11 cellular contexts compared by ENCODE assay signal in the genomic region with DNA sequence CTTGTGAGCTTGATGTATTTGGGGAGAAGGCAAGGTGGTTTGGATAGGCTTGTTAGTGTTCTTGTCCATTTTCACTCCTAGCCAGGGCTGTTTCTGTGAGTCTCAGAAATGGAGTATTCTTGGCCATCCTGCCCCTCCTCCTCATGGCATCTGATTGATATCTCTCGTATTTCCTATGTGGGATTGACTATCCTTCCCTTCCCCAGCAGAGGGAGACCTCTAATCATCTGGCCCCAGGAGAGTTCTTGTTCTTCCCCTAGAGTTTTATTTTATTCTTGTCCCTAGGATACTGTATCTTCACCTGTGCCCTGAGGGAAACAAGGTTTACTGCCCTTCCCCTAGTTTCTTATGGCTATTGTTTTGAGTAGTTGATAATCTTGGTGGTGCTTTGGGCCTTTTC.
DNase-seq lines count a peak whose midpoint lies in the region; ATAC-seq, FAIRE-seq and TF ChIP-seq lines count a peak whose summit lies in the region.
"Had no signal": no experiment of that assay in that cellular context is flagged by ENCODE, and none has a peak within 500 bp of the region (broad histone marks: within the 10 kb centered on the region; RNA-seq: fewer than 3 reads in every experiment).

No MANE protein-coding gene starts in this region.

- TF ChIP-seq POLR2A in GM12878 (IDR thresholded peaks at IDR 0.05; ENCODE audit: low read depth, low read length) = no peak

- H3K36me3 ChIP-seq in Loucy (ENCODE audit: insufficient read depth, low read length) (peaks cover 20% of the 10 kb centered on the region), GM12878 (ENCODE audit: control insufficient read depth in 2 of 2, insufficient read depth in 2 of 2, low read length in 1 of 2) (peaks cover 0 to 3% of the 10 kb centered on the region in 2 experiments; a peak in 2 of 4 replicates)
- H3K36me3 ChIP-seq: colonic mucosa had no signal

- RAD21 ChIA-PET in GM12878 (lab: Charles Lee; ENCODE audit: unreplicated experiment) = no interaction called here

- CTCF ChIA-PET in GM12878 (lab: Yijun Ruan, JAX) = interaction anchor here (0.9 to 1.9 kb wide), 4 partner anchors 11 to 165 kb away, joined by 3 to 7 read pairs (median 4); no protein-coding TSS in a partner anchor

- H3K4me3 ChIP-seq in Loucy (ENCODE audit: low read length, poor library complexity, severe bottlenecking) (no peak overlapping the region), GM12878 (no peak overlapping the region)
- H3K4me3 ChIP-seq: colonic mucosa, skin epidermis had no signal

- H3K27ac ChIP-seq in GM12878 (ENCODE audit: control insufficient read depth, insufficient read depth) = no peak overlapping the region
- H3K27ac ChIP-seq: colonic mucosa, skin epidermis had no signal

- no peak overlapping the region for H3K9ac ChIP-seq in Loucy (ENCODE audit: low read depth, low read length, poor library complexity, severe bottlenecking)
- H3K9ac ChIP-seq in GM12878 (ENCODE audit: control insufficient read depth, insufficient read depth, low read length) = no peak overlapping the region

- in situ Hi-C loops in GM12878 (cut with MboI) = no loop called here

- BruUV-seq in GM12878 (replicated peaks; lab: Mats Ljungman, UMichigan) = no TSS peak

- intact Hi-C loops in GM12878 (cut with micrococcal nuclease; ENCODE audit: unreplicated experiment) = no loop called here
- intact Hi-C loops in Right ventricle myocardium superior (cut with DNase I) = no loop called here

- H3K4me2 ChIP-seq in Loucy (ENCODE audit: low read depth, low read length, poor library complexity, severe bottlenecking) (no peak overlapping the region), GM12878 (ENCODE audit: control insufficient read depth, insufficient read depth) (no peak overlapping the region)

- no peaks in the 10 kb centered on the region; the same call in 1 of the 2 replicates for H3K9me3 ChIP-seq in Loucy (ENCODE audit: insufficient read depth, low read depth, low read length)
- H3K9me3 ChIP-seq in GM12878 (replicated peaks; ENCODE audit: control insufficient read depth, insufficient read depth, low read length) = no peaks in the 10 kb centered on the region; the same call in 1 of the 3 replicates
- H3K9me3 ChIP-seq: colonic mucosa had no signal

- no peaks in the 10 kb centered on the region for H3K79me2 ChIP-seq in Loucy (ENCODE audit: insufficient read depth, low read length)
- no peaks in the 10 kb centered on the region for H3K79me2 ChIP-seq in GM12878 (ENCODE audit: control insufficient read depth, insufficient read depth, low read length)

- H2AFZ ChIP-seq in Loucy (ENCODE audit: low read length) = no peak overlapping the region
- H2AFZ ChIP-seq in GM12878 (ENCODE audit: control insufficient read depth, low read depth, low read length) = no peak overlapping the region

- no peaks in the 10 kb centered on the region for H4K20me1 ChIP-seq in Loucy (ENCODE audit: insufficient read depth, low read length, poor library complexity, severe bottlenecking)
- H4K20me1 ChIP-seq in GM12878 (ENCODE audit: control insufficient read depth, insufficient read depth) = no peaks in the 10 kb centered on the region

- no peak for FAIRE-seq in GM12878 (lab: Jason Lieb, UNC)
- FAIRE-seq in frontal cortex (lab: Jason Lieb, UNC) = no peak

- SMC1A ChIA-PET in GM12878 (lab: Charles Lee; ENCODE audit: uncharacterized antibody, unreplicated experiment) = interaction anchor here (0.7 to 1.1 kb wide), 3 partner anchors 23 to 916 kb away, joined by 3 read pairs; no protein-coding TSS in a partner anchor

- TF ChIP-seq CTCF in Loucy (conservative IDR thresholded peaks at IDR 0.05; ENCODE audit: low read length) (peak; percentile 61), GM12878 (IDR thresholded peaks at IDR 0.05 in 2 of 3, conservative IDR thresholded peaks at IDR 0.05 in 1 of 3; ENCODE audit: control insufficient read depth in 2 of 3, extremely low read depth in 1 of 3, insufficient read depth in 1 of 3, low read depth in 3 of 3, low read length in 3 of 3) (peak in 2 of 3 experiments; percentile 6 to 11; a peak in 1 of 6 replicates)

- POLR2A ChIA-PET in GM12878 (lab: Charles Lee) = interaction anchor here (1.0 kb wide), 1 partner anchor 9 kb away, joined by 3 read pairs; no protein-coding TSS in a partner anchor

- no peak for TF ChIP-seq EP300 in GM12878 (IDR thresholded peaks at IDR 0.05; ENCODE audit: borderline replicate concordance in 1 of 2, control insufficient read depth in 1 of 2, low read depth in 2 of 2, low read length in 2 of 2)

- 100% methylated on average over 1 of the region's 1 CpG for WGBS in GM12878 (ENCODE audit: insufficient coverage, insufficient replicate concordance, low lambda C conversion rate, missing lambda C conversion rate)

- TF ChIP-seq RAD21 in GM12878 (IDR thresholded peaks at IDR 0.05; ENCODE audit: insufficient read depth, low read depth, low read length) = no peak

- no peaks in the 10 kb centered on the region for H3K9me2 ChIP-seq in Loucy (replicated peaks; ENCODE audit: low read depth, low read length)

- peak; percentile 26; the same call in 2 of the 3 replicates for ATAC-seq in GM12878
- ATAC-seq in GM21367 (IDR thresholded peaks at IDR 0.05; ENCODE audit: unreplicated experiment) = no peak
- ATAC-seq in Right ventricle myocardium superior (ENCODE audit: poor library complexity) = no peak
- ATAC-seq in GM18858 (IDR thresholded peaks at IDR 0.05; ENCODE audit: unreplicated experiment) = no peak

- H3F3A ChIP-seq in Loucy (ENCODE audit: low read depth) = 0 out of 2 replicates have a peak, but pooled peaks cover 2% of the 10 kb centered on the region

- peak; percentile 58 for DNase-seq in ELR (ENCODE audit: low read depth)
- DNase-seq in GM12878 (ENCODE audit: low read depth, low spot score) = no peak
- DNase-seq in medulla oblongata (ENCODE audit: extremely low spot score) = peak; percentile 14
- DNase-seq in frontal cortex (ENCODE audit: low spot score in 2 of 2) = no peak
- no peak for DNase-seq in Right ventricle myocardium superior
- DNase-seq: colonic mucosa, RPMI8226 had no signal

- H3K4me1 ChIP-seq in Loucy (ENCODE audit: insufficient read depth, low read length, poor library complexity, severe bottlenecking) = peaks cover 18% of the 10 kb centered on the region
- no peaks in the 10 kb centered on the region for H3K4me1 ChIP-seq in GM12878 (ENCODE audit: control insufficient read depth, insufficient read depth, low read length)
- H3K4me1 ChIP-seq: colonic mucosa had no signal

- H3K27me3 ChIP-seq in Loucy (ENCODE audit: insufficient read depth, low read length, poor library complexity, severe bottlenecking) = no peaks in the 10 kb centered on the region
- no peaks in the 10 kb centered on the region for H3K27me3 ChIP-seq in GM12878 (replicated peaks in 1 of 2; ENCODE audit: control insufficient read depth in 2 of 2, insufficient read depth in 2 of 2, low read length in 1 of 2)
- H3K27me3 ChIP-seq: colonic mucosa had no signal

TF ChIP-seq in GM12878, 131 proteins besides CTCF, POLR2A, EP300 and RAD21 (continues in another document):
- TF ChIP-seq, protein P1, sequence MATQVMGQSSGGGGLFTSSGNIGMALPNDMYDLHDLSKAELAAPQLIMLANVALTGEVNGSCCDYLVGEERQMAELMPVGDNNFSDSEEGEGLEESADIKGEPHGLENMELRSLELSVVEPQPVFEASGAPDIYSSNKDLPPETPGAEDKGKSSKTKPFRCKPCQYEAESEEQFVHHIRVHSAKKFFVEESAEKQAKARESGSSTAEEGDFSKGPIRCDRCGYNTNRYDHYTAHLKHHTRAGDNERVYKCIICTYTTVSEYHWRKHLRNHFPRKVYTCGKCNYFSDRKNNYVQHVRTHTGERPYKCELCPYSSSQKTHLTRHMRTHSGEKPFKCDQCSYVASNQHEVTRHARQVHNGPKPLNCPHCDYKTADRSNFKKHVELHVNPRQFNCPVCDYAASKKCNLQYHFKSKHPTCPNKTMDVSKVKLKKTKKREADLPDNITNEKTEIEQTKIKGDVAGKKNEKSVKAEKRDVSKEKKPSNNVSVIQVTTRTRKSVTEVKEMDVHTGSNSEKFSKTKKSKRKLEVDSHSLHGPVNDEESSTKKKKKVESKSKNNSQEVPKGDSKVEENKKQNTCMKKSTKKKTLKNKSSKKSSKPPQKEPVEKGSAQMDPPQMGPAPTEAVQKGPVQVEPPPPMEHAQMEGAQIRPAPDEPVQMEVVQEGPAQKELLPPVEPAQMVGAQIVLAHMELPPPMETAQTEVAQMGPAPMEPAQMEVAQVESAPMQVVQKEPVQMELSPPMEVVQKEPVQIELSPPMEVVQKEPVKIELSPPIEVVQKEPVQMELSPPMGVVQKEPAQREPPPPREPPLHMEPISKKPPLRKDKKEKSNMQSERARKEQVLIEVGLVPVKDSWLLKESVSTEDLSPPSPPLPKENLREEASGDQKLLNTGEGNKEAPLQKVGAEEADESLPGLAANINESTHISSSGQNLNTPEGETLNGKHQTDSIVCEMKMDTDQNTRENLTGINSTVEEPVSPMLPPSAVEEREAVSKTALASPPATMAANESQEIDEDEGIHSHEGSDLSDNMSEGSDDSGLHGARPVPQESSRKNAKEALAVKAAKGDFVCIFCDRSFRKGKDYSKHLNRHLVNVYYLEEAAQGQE (IDR thresholded peaks at IDR 0.05; ENCODE audit: low read depth, low read length) = no peak
- TF ChIP-seq, protein P2, sequence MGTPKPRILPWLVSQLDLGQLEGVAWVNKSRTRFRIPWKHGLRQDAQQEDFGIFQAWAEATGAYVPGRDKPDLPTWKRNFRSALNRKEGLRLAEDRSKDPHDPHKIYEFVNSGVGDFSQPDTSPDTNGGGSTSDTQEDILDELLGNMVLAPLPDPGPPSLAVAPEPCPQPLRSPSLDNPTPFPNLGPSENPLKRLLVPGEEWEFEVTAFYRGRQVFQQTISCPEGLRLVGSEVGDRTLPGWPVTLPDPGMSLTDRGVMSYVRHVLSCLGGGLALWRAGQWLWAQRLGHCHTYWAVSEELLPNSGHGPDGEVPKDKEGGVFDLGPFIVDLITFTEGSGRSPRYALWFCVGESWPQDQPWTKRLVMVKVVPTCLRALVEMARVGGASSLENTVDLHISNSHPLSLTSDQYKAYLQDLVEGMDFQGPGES (IDR thresholded peaks at IDR 0.05) = no peak
- TF ChIP-seq ESRRA (IDR thresholded peaks at IDR 0.05; ENCODE audit: low read length) (no peak), NRF1 (conservative IDR thresholded peaks at IDR 0.05; ENCODE audit: low read depth, low read length) (no peak), JUNB (IDR thresholded peaks at IDR 0.05) (no peak), RB1 (IDR thresholded peaks at IDR 0.05; ENCODE audit: borderline replicate concordance) (no peak), POU2F2 (IDR thresholded peaks at IDR 0.05; ENCODE audit: borderline replicate concordance, low read depth, low read length) (no peak)
- TF ChIP-seq, protein P3, sequence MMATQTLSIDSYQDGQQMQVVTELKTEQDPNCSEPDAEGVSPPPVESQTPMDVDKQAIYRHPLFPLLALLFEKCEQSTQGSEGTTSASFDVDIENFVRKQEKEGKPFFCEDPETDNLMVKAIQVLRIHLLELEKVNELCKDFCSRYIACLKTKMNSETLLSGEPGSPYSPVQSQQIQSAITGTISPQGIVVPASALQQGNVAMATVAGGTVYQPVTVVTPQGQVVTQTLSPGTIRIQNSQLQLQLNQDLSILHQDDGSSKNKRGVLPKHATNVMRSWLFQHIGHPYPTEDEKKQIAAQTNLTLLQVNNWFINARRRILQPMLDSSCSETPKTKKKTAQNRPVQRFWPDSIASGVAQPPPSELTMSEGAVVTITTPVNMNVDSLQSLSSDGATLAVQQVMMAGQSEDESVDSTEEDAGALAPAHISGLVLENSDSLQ (IDR thresholded peaks at IDR 0.05) = no peak

Comparison
In these comparisons a context has a peak if more than half of its experiments do, and no peak if none do; other contexts are left out.
1. DNase-seq: peak in ELR (single experiment) and medulla oblongata (single experiment); none in GM12878 (single experiment), frontal cortex (0 of 2) and Right ventricle myocardium superior (single experiment).